Comparison of ENCODE assay signal across 23 cellular contexts in the genomic region with DNA sequence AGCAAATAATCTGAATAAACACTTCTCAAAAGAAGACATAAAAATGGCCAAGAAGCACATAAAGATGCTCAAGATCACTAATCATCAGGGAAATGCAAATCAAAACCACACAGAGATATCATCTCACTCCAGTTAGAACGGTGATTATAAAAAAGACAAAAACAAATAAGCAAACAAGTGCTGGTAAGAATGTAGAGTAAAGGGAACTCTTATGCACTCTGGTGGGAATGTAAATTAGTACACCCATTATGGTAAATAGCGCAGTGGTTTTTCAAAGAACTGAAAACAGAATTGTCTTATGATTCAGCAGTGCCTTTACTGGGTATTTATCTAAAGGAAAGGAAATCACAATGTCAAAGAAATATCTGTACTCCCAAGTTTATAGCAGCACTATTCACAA.
DNase-seq lines count a peak whose midpoint lies in the region; ATAC-seq and TF ChIP-seq lines count a peak whose summit lies in the region.
"Had no signal": no experiment of that assay in that cellular context is flagged by ENCODE, and none has a peak within 500 bp of the region (broad histone marks: within the 10 kb centered on the region; RNA-seq: fewer than 3 reads in every experiment).

No MANE protein-coding gene starts in this region.

- H3K4me3 ChIP-seq in LNCaP clone FGC (ENCODE audit: low read depth, low read length) = no peak overlapping the region
- H3K4me3 ChIP-seq: A549; BLaER1 treated with 17β-estradiol and CSF1 and Interleukin-3, amounts not matched to agents 10 nM and 100 nM; GM23248 had no signal

- H3K27ac Mint-ChIP-seq in osteocyte (ENCODE audit: unreplicated experiment) = no peak overlapping the region
- H3K27ac Mint-ChIP-seq in activated CD4-positive, alpha-beta memory T cell treated with anti-CD3 and anti-CD28 coated beads, Interleukin-2, amount 10 ng/mL, durations not matched to agents 7 days and 5 days = no peak overlapping the region
- H3K27ac Mint-ChIP-seq: CD4-positive, alpha-beta memory T cell had no signal

- no peaks in the 10 kb centered on the region for H3K36me3 Mint-ChIP-seq in osteocyte (ENCODE audit: unreplicated experiment)
- H3K36me3 Mint-ChIP-seq in activated CD4-positive, alpha-beta memory T cell treated with anti-CD3 and anti-CD28 coated beads, Interleukin-2, amount 10 ng/mL, durations not matched to agents 7 days and 5 days (ENCODE audit: low read depth) = no peaks in the 10 kb centered on the region
- H3K36me3 Mint-ChIP-seq: CD4-positive, alpha-beta memory T cell had no signal

- peaks cover 3% of the 10 kb centered on the region for H3K9me3 Mint-ChIP-seq in osteocyte (ENCODE audit: unreplicated experiment)
- peaks cover 2% of the 10 kb centered on the region for H3K9me3 Mint-ChIP-seq in activated CD4-positive, alpha-beta memory T cell treated with anti-CD3 and anti-CD28 coated beads, Interleukin-2, amount 10 ng/mL, durations not matched to agents 7 days and 5 days

- no peaks in the 10 kb centered on the region for H3K4me1 Mint-ChIP-seq in osteocyte (ENCODE audit: unreplicated experiment)
- no peaks in the 10 kb centered on the region for H3K4me1 Mint-ChIP-seq in activated CD4-positive, alpha-beta memory T cell treated with anti-CD3 and anti-CD28 coated beads, Interleukin-2, amount 10 ng/mL, durations not matched to agents 7 days and 5 days
- H3K4me1 Mint-ChIP-seq: CD4-positive, alpha-beta memory T cell had no signal

- H3K27ac ChIP-seq in C4-2B = no peak overlapping the region
- no peak overlapping the region for H3K27ac ChIP-seq in VCaP
- H3K27ac ChIP-seq: A549; BLaER1 treated with 17β-estradiol and CSF1 and Interleukin-3, amounts not matched to agents 10 nM and 100 nM; GM23248 had no signal

- CTCF ChIA-PET in activated CD4-positive, alpha-beta memory T cell treated with anti-CD3 and anti-CD28 coated beads, Interleukin-2, amount 10 ng/mL, durations not matched to agents 7 days and 5 days (lab: Charles Lee) = no interaction called here

- no peak overlapping the region for H3K4me3 Mint-ChIP-seq in osteocyte (ENCODE audit: unreplicated experiment)
- H3K4me3 Mint-ChIP-seq in activated CD4-positive, alpha-beta memory T cell treated with anti-CD3 and anti-CD28 coated beads, Interleukin-2, amount 10 ng/mL, durations not matched to agents 7 days and 5 days = no peak overlapping the region
- H3K4me3 Mint-ChIP-seq: CD4-positive, alpha-beta memory T cell had no signal

- TF ChIP-seq CTCF in C4-2B (conservative IDR thresholded peaks at IDR 0.05) (peak; percentile 56), LNCaP clone FGC (IDR thresholded peaks at IDR 0.05; ENCODE audit: control insufficient read depth, extremely low read depth, insufficient read depth) (peak; percentile 44), VCaP (conservative IDR thresholded peaks at IDR 0.05) (peak; percentile 54), osteocyte (IDR thresholded peaks at IDR 0.05) (no peak)

- peak; percentile 19 for DNase-seq in LNCaP clone FGC (ENCODE audit: low read depth)
- no peak for DNase-seq in left lobe of liver (ENCODE audit: low spot score)
- no peak for DNase-seq in osteocyte (ENCODE audit: extremely low spot score, unreplicated experiment)
- DNase-seq in activated CD4-positive, alpha-beta memory T cell treated with anti-CD3 and anti-CD28 coated beads, Interleukin-2, amount 10 ng/mL, durations not matched to agents 7 days and 5 days = no peak
- DNase-seq in NCI-H1105 treated with DMSO at 0.1 percent for 48 hours (lab: John Stamatoyannopoulos, UW) = no peak
- DNase-seq: 8988T; ACHN; AML-193; BE2C; Calu3; CD4-positive, alpha-beta memory T cell; COR-L47; DMS53; DMS79 treated with DMSO at 0.1 percent for 48 hours; GF-D8; GM23248; H7; HCEC 1CT had no signal

- ATAC-seq in left lobe of liver (peak; percentile 48), HG03565 (IDR thresholded peaks at IDR 0.05; ENCODE audit: unreplicated experiment) (no peak)
- ATAC-seq: A549 had no signal

- H3K27me3 Mint-ChIP-seq in osteocyte (ENCODE audit: unreplicated experiment) = no peaks in the 10 kb centered on the region
- no peaks in the 10 kb centered on the region for H3K27me3 Mint-ChIP-seq in activated CD4-positive, alpha-beta memory T cell treated with anti-CD3 and anti-CD28 coated beads, Interleukin-2, amount 10 ng/mL, durations not matched to agents 7 days and 5 days

- POLR2A ChIA-PET in activated CD4-positive, alpha-beta memory T cell treated with anti-CD3 and anti-CD28 coated beads, Interleukin-2, amount 10 ng/mL, durations not matched to agents 7 days and 5 days (lab: Charles Lee) = no interaction called here
